Comparison of ENCODE assay signal across 9 cellular contexts in genomic region chr14:105061428-105062047, GRCh38. TPM values are rescaled to one million over a fixed set of nuclear protein-coding genes. Genes with fewer than 3 reads are reported as not detected.
DNase-seq lines count a peak whose midpoint lies in the region; ATAC-seq, FAIRE-seq and TF ChIP-seq lines count a peak whose summit lies in the region.
"Had no signal": no experiment of that assay in that cellular context is flagged by ENCODE, and none has a peak within 500 bp of the region (broad histone marks: within the 10 kb centered on the region; RNA-seq: fewer than 3 reads in every experiment).

No MANE protein-coding gene starts in this region.

- FAIRE-seq in HepG2 (lab: Jason Lieb, UNC) (no peak), H54 (lab: Jason Lieb, UNC) (no peak)

- in situ Hi-C loops in HepG2 (cut with HindIII; ENCODE audit: extremely low pct_ligation_motif_present, low pct_unique_long_range_greater_than_20kb), result no loop called here

- H3K79me2 ChIP-seq in HepG2 (ENCODE audit: insufficient read depth, low read length), result no peaks in the 10 kb centered on the region

- POLR2A ChIA-PET in HepG2 (lab: Yijun Ruan, JAX) (no interaction called here), A673 (lab: Charles Lee; ENCODE audit: low non-redundant PET) (no interaction called here)

- ATAC-seq in HepG2 (no peak), right lobe of liver (peak; percentile 29 to 58 (median 42))

- H3K36me3 ChIP-seq in liver (ENCODE audit: control insufficient read depth in 4 of 4, insufficient read depth in 3 of 4, low read depth in 1 of 4, low read length in 3 of 4), result no peaks in the 10 kb centered on the region
- no peaks in the 10 kb centered on the region for H3K36me3 ChIP-seq in HepG2 (replicated peaks in 1 of 2; ENCODE audit: control insufficient read depth in 1 of 2, insufficient read depth in 2 of 2, low read length in 2 of 2)
- no peaks in the 10 kb centered on the region for H3K36me3 ChIP-seq in right lobe of liver
- H3K36me3 ChIP-seq in thyroid gland, result no peaks in the 10 kb centered on the region
- no peaks in the 10 kb centered on the region for H3K36me3 ChIP-seq in A673 (ENCODE audit: insufficient read depth, low read length, poor library complexity, severe bottlenecking)

- no peak for TF ChIP-seq POLR2A in HepG2 (IDR thresholded peaks at IDR 0.05; ENCODE audit: insufficient read depth in 1 of 2, low read depth in 2 of 2, low read length in 2 of 2)
- no peak for TF ChIP-seq POLR2A in right lobe of liver (IDR thresholded peaks at IDR 0.05)
- TF ChIP-seq POLR2A in thyroid gland (IDR thresholded peaks at IDR 0.05), result no peak
- TF ChIP-seq POLR2A in H54 (IDR thresholded peaks at IDR 0.05; ENCODE audit: low read depth, low read length), result no peak

- 55% methylated on average over 13 of the region's 13 CpGs for WGBS in liver
- no CpG with 5 or more reads among the region's 13 CpGs for WGBS in HepG2 (ENCODE audit: low lambda C conversion rate)
- WGBS in right lobe of liver (ENCODE audit: insufficient coverage, low coverage, low lambda C conversion rate, missing lambda C conversion rate), result no CpG with 5 or more reads among the region's 13 CpGs
- WGBS in thyroid gland, 2 donors, result 30 to 43% methylated on average over 2 to 11 of the region's 13 CpGs

- CTCF ChIA-PET in HepG2 (lab: Yijun Ruan, JAX; ENCODE audit: low intra/inter-chr PET ratio, low total read pairs) (no interaction called here), A673 (lab: Charles Lee) (no interaction called here)

- BruUV-seq in HepG2 (replicated peaks; lab: Mats Ljungman, UMichigan) (no TSS peak), A673 (replicated peaks; lab: Mats Ljungman, UMichigan) (no TSS peak)

- DNase-seq in HepG2 (ENCODE audit: low spot score) (no peak), right lobe of liver (peak; percentile 43 to 65 (median 55)), thyroid gland (peak; percentile 34 to 42), A673 (ENCODE audit: low spot score) (no peak), pons (ENCODE audit: low spot score) (no peak), H54 (ENCODE audit: insufficient read length, low spot score) (no peak)
- DNase-seq in activated T-cell treated with anti-CD3 and anti-CD28 coated beads, Interleukin-2, amount 50 U/mL, for 48 hours, result peak; percentile 82 to 83

- H3K9me3 ChIP-seq in liver (ENCODE audit: control insufficient read depth in 4 of 4, low read length in 3 of 4) (no peaks in the 10 kb centered on the region), HepG2 (ENCODE audit: low read length) (no peaks in the 10 kb centered on the region), right lobe of liver (no peaks in the 10 kb centered on the region), thyroid gland (no peaks in the 10 kb centered on the region), A673 (ENCODE audit: low read depth, low read length, poor library complexity, severe bottlenecking) (no peaks in the 10 kb centered on the region)

- H2AFZ ChIP-seq in HepG2 (ENCODE audit: low read length), result no peak overlapping the region

- H3K4me1 ChIP-seq in liver (ENCODE audit: control insufficient read depth in 4 of 4, insufficient read depth in 4 of 4, low read length in 3 of 4) (peaks cover 0 to 9% (median 2%) of the 10 kb centered on the region in 4 donors), HepG2 (ENCODE audit: insufficient read depth, low read length) (peaks cover 13% of the 10 kb centered on the region), right lobe of liver (peaks cover 0 to 4% (median 0%) of the 10 kb centered on the region in 4 donors), thyroid gland (peaks cover 42 to 63% of the 10 kb centered on the region in 2 donors), A673 (ENCODE audit: insufficient read depth, low read length, poor library complexity, severe bottlenecking) (no peaks in the 10 kb centered on the region)

- TF ChIP-seq CTCF in liver (IDR thresholded peaks at IDR 0.05; ENCODE audit: low read depth, low read length, missing input control) (no peak), HepG2 (CRISPR knock-in tag; IDR thresholded peaks at IDR 0.05) (no peak), right lobe of liver (IDR thresholded peaks at IDR 0.05) (no peak), thyroid gland (IDR thresholded peaks at IDR 0.05) (no peak), A673 (conservative IDR thresholded peaks at IDR 0.05; ENCODE audit: low read depth, low read length) (no peak)

- TF ChIP-seq EP300 in HepG2 (IDR thresholded peaks at IDR 0.05; ENCODE audit: low read depth in 2 of 2, low read length in 2 of 2), result no peak
- TF ChIP-seq EP300 in HepG2 (CRISPR knock-in tag; IDR thresholded peaks at IDR 0.05; ENCODE audit: borderline replicate concordance), result no peak

- no peaks in the 10 kb centered on the region for H4K20me1 ChIP-seq in HepG2 (ENCODE audit: insufficient read depth, low read length)

- no peak overlapping the region for H3K4me2 ChIP-seq in HepG2 (ENCODE audit: low read depth, low read length)

- H3K27ac ChIP-seq in liver (ENCODE audit: low read depth in 1 of 2, low read length in 2 of 2), result peak overlapping the region; percentile 52 to 54
- no peak overlapping the region for H3K27ac ChIP-seq in HepG2 (ENCODE audit: extremely low read length, insufficient read depth, low read length)
- peak overlapping the region; percentile 26 to 55 (median 47) for H3K27ac ChIP-seq in right lobe of liver
- peak overlapping the region; percentile 19 to 87 (median 86) for H3K27ac ChIP-seq in thyroid gland
- no peak overlapping the region for H3K27ac ChIP-seq in A673 (ENCODE audit: low read depth, low read length, poor library complexity, severe bottlenecking)

- H3K4me3 ChIP-seq in liver (ENCODE audit: low read depth in 1 of 3, low read length in 3 of 3), result no peak overlapping the region
- no peak overlapping the region for H3K4me3 ChIP-seq in HepG2 (replicated peaks in 1 of 3; ENCODE audit: insufficient read depth in 1 of 3, low read depth in 2 of 3, low read length in 3 of 3)
- H3K4me3 ChIP-seq in right lobe of liver, result no peak overlapping the region
- no peak overlapping the region for H3K4me3 ChIP-seq in thyroid gland (replicated peaks in 1 of 3)
- H3K4me3 ChIP-seq in A673 (ENCODE audit: low read depth, low read length, poor library complexity, severe bottlenecking), result no peak overlapping the region

- no peak overlapping the region for H3K9ac ChIP-seq in liver (ENCODE audit: low read depth in 1 of 2, low read length in 2 of 2)
- H3K9ac ChIP-seq in HepG2 (ENCODE audit: insufficient read depth, low read depth, low read length), result no peak overlapping the region

- H3K27me3 ChIP-seq in liver (ENCODE audit: control insufficient read depth in 4 of 4, insufficient read depth in 4 of 4, low read length in 3 of 4) (no peaks in the 10 kb centered on the region), HepG2 (ENCODE audit: control insufficient read depth in 1 of 2, insufficient read depth in 2 of 2, low read length in 2 of 2) (peaks cover 5 to 37% of the 10 kb centered on the region in 2 experiments), right lobe of liver (no peaks in the 10 kb centered on the region), thyroid gland (no peaks in the 10 kb centered on the region), A673 (replicated peaks; ENCODE audit: insufficient read depth, low read depth, low read length, poor library complexity) (no peaks in the 10 kb centered on the region)

- intact Hi-C loops in HepG2 (cut with micrococcal nuclease; ENCODE audit: unreplicated experiment), result no loop called here
- intact Hi-C loops in right lobe of liver (cut with DNase I), result no loop called here
- intact Hi-C loops in thyroid gland (cut with DNase I), result no loop called here
- intact Hi-C loops in A673 (cut with micrococcal nuclease; ENCODE audit: unreplicated experiment), result no loop called here

- no peak for TF ChIP-seq RAD21 in liver (IDR thresholded peaks at IDR 0.05)
- TF ChIP-seq RAD21 in HepG2 (CRISPR knock-in tag; IDR thresholded peaks at IDR 0.05), result no peak

RNA-seq across cellular contexts. Expression of gene GPR132, which starts 3.7 kb away (rescaled TPM):
- total RNA-seq in liver, result 1 to 10 TPM; 1.2 TPM
- under 1 TPM; 0.32 to 0.33 TPM for polyA plus RNA-seq in liver
- not detected in 2 replicates for total RNA-seq in HepG2 (2016; rRNA removed; fragmentation: Illumina TruSeq; extraction: Trizol)
- total RNA-seq in HepG2 (2016; cell fraction: cytosol; rRNA removed; fragmentation: Illumina TruSeq; extraction: Trizol; ENCODE audit: low read depth), result not detected in 2 replicates
- total RNA-seq in HepG2 (2016; cell fraction: insoluble cytoplasmic fraction; rRNA removed; fragmentation: Illumina TruSeq; extraction: Trizol), result not detected in 2 replicates
- total RNA-seq in HepG2 (2016; cell fraction: membrane; rRNA removed; fragmentation: Illumina TruSeq; extraction: Trizol), result not detected in 2 replicates
- not detected in 2 replicates for total RNA-seq in HepG2 (2016; cell fraction: nucleus; rRNA removed; fragmentation: Illumina TruSeq; extraction: Trizol)
- polyA plus RNA-seq in HepG2 (2011; rRNA removed), result not detected in 2 replicates
- polyA plus RNA-seq in HepG2 (2011; cell fraction: cytosol; rRNA removed), result not detected in 2 replicates
- polyA plus RNA-seq in HepG2 (2011; cell fraction: nucleus; rRNA removed), result 0.05 TPM in 1 of 2 replicates, not detected in the other
- polyA plus RNA-seq in HepG2 (2012), result not detected in 2 replicates
- polyA plus RNA-seq in HepG2 (2016; cell fraction: cytosol; fragmentation: Illumina TruSeq; extraction: Trizol; ENCODE audit: low read depth), result not detected in 2 replicates
- not detected in 2 replicates for polyA plus RNA-seq in HepG2 (2016; cell fraction: insoluble cytoplasmic fraction; fragmentation: Illumina TruSeq; extraction: Trizol; ENCODE audit: low read depth)
- not detected in 2 replicates for polyA plus RNA-seq in HepG2 (2016; cell fraction: membrane; fragmentation: Illumina TruSeq; extraction: Trizol; ENCODE audit: low read depth)
- polyA plus RNA-seq in HepG2 (2016; cell fraction: nucleus; fragmentation: Illumina TruSeq; extraction: Trizol; ENCODE audit: insufficient read depth, low read depth), result not detected in 2 replicates
- 0.09 TPM in 1 of 2 replicates, not detected in the other for polyA minus RNA-seq in HepG2 (2011; rRNA and poly(A)+ RNA removed; ENCODE audit: low replicate concordance)
- not detected in 2 replicates for polyA minus RNA-seq in HepG2 (2011; cell fraction: cytosol; rRNA and poly(A)+ RNA removed)
- not detected in 2 replicates for polyA minus RNA-seq in HepG2 (2011; cell fraction: nucleus; rRNA and poly(A)+ RNA removed)
- total RNA-seq in right lobe of liver, result under 1 TPM; 0.11 to 0.84 (median 0.39) TPM
- total RNA-seq in thyroid gland, result 1 to 10 TPM; 1.0 to 4.6 (median 2.1) TPM
- total RNA-seq in A673 (2021), result not detected in 2 replicates
- polyA plus RNA-seq: fibroblast of lung had no signal

RNA-seq across cellular contexts. Expression of gene CDCA4, which starts 40.7 kb away (rescaled TPM):
- total RNA-seq in liver (10 to 100 TPM in 1 of 2 donors, 1 to 10 TPM in 1; 2.9 to 34.5 TPM), HepG2 (2016; rRNA removed; fragmentation: Illumina TruSeq; extraction: Trizol) (42.1 and 43.1 TPM in 2 replicates), right lobe of liver (1 to 10 TPM in 5 of 6 experiments, under 1 TPM in 1; 0.90 to 3.5 (median 1.7) TPM), thyroid gland (1 to 10 TPM; 5.8 to 8.1 (median 7.3) TPM), A673 (2021) (49.7 and 51.1 TPM in 2 replicates)
- polyA plus RNA-seq in liver (1 to 10 TPM; 1.2 to 2.5 TPM), HepG2 (2011; rRNA removed) (17.7 and 19.7 TPM in 2 replicates)
- total RNA-seq in HepG2 (2016; cell fraction: cytosol; rRNA removed; fragmentation: Illumina TruSeq; extraction: Trizol; ENCODE audit: low read depth), result 9.0 and 12.4 TPM in 2 replicates
- total RNA-seq in HepG2 (2016; cell fraction: insoluble cytoplasmic fraction; rRNA removed; fragmentation: Illumina TruSeq; extraction: Trizol), result 41.3 and 41.8 TPM in 2 replicates
- 34.3 and 35.7 TPM in 2 replicates for total RNA-seq in HepG2 (2016; cell fraction: membrane; rRNA removed; fragmentation: Illumina TruSeq; extraction: Trizol)
- total RNA-seq in HepG2 (2016; cell fraction: nucleus; rRNA removed; fragmentation: Illumina TruSeq; extraction: Trizol), result 19.4 and 21.5 TPM in 2 replicates
- polyA plus RNA-seq in HepG2 (2011; cell fraction: cytosol; rRNA removed), result 13.7 and 20.7 TPM in 2 replicates
- polyA plus RNA-seq in HepG2 (2011; cell fraction: nucleus; rRNA removed), result 8.9 and 10.9 TPM in 2 replicates
- polyA plus RNA-seq in HepG2 (2012), result 11.9 and 18.4 TPM in 2 replicates
- 7.6 and 8.1 TPM in 2 replicates for polyA plus RNA-seq in HepG2 (2016; cell fraction: cytosol; fragmentation: Illumina TruSeq; extraction: Trizol; ENCODE audit: low read depth)
- 44.8 and 50.0 TPM in 2 replicates for polyA plus RNA-seq in HepG2 (2016; cell fraction: insoluble cytoplasmic fraction; fragmentation: Illumina TruSeq; extraction: Trizol; ENCODE audit: low read depth)
- 24.5 and 25.1 TPM in 2 replicates for polyA plus RNA-seq in HepG2 (2016; cell fraction: membrane; fragmentation: Illumina TruSeq; extraction: Trizol; ENCODE audit: low read depth)
- 33.7 and 34.8 TPM in 2 replicates for polyA plus RNA-seq in HepG2 (2016; cell fraction: nucleus; fragmentation: Illumina TruSeq; extraction: Trizol; ENCODE audit: insufficient read depth, low read depth)
- 30.0 and 31.4 TPM in 2 replicates for polyA minus RNA-seq in HepG2 (2011; rRNA and poly(A)+ RNA removed; ENCODE audit: low replicate concordance)
- 11.2 and 15.5 TPM in 2 replicates for polyA minus RNA-seq in HepG2 (2011; cell fraction: cytosol; rRNA and poly(A)+ RNA removed)
- 6.6 and 8.0 TPM in 2 replicates for polyA minus RNA-seq in HepG2 (2011; cell fraction: nucleus; rRNA and poly(A)+ RNA removed)

Comparison
In these comparisons a context has a peak if more than half of its experiments do, and no peak if none do; other contexts are left out.
1. H3K27ac ChIP-seq: peak in liver (2 of 2), right lobe of liver (3 of 3) and thyroid gland (3 of 3); none in HepG2 (single experiment) and A673 (single experiment).
2. DNase-seq: peak in activated T-cell treated with anti-CD3 and anti-CD28 coated beads, Interleukin-2, amount 50 U/mL, for 48 hours (2 of 2), right lobe of liver (3 of 3) and thyroid gland (2 of 2); none in HepG2 (single experiment), A673 (single experiment), pons (single experiment) and H54 (single experiment).